ENCODE assay signal across 8 cellular contexts in the genomic region with DNA sequence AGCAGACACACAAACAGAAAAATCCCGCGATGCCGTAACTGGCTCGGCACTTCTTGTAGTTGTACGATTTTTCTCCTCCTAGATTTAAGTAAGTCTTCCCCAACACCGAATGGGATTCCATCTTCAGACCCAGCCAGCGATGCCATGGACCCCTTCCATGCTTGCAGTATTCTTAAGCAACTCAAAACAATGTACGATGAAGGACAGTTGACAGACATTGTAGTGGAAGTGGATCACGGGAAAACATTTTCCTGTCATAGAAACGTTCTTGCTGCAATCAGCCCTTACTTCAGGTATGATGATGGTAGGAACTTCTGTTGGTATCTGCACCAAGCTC. TPM values are rescaled to one million over a fixed set of nuclear protein-coding genes. Genes with fewer than 3 reads are reported as not detected.
DNase-seq lines count a peak whose midpoint lies in the region; ATAC-seq and TF ChIP-seq lines count a peak whose summit lies in the region.

No MANE protein-coding gene starts in this region.

- peaks cover 10% of the 10 kb centered on the region for H3K4me1 ChIP-seq in KMS-11 (ENCODE audit: low read depth, poor library complexity, severe bottlenecking)
- H3K4me1 ChIP-seq in naive thymus-derived CD4-positive, alpha-beta T cell (ENCODE audit: control insufficient read depth in 2 of 2, insufficient read depth in 2 of 2, low read length in 2 of 2), result peaks cover 7 to 19% of the 10 kb centered on the region in 2 donors

- CTCF ChIA-PET in naive thymus-derived CD4-positive, alpha-beta T cell (lab: Charles Lee), result interaction anchor here (2.4 kb wide), 1 partner anchor 28 kb away, joined by 14 read pairs; no protein-coding TSS in a partner anchor

- no peak for ATAC-seq in naive thymus-derived CD4-positive, alpha-beta T cell

- peaks cover 10 to 27% (median 22%) of the 10 kb centered on the region in 5 donors for H3K27me3 Mint-ChIP-seq in naive thymus-derived CD4-positive, alpha-beta T cell

- H3K27ac ChIP-seq in KMS-11, result no peak overlapping the region
- H3K27ac ChIP-seq in naive thymus-derived CD4-positive, alpha-beta T cell (ENCODE audit: low read depth, low read length), result peak overlapping the region; percentile 75

- H2AFZ ChIP-seq in KMS-11 (ENCODE audit: low read depth), result peak overlapping the region; percentile 52

- H4K20me1 ChIP-seq in KMS-11 (ENCODE audit: insufficient read depth), result no peaks in the 10 kb centered on the region

- peak overlapping the region; percentile 66 to 94 (median 88) for H3K27ac Mint-ChIP-seq in naive thymus-derived CD4-positive, alpha-beta T cell

- POLR2A ChIA-PET in naive thymus-derived CD4-positive, alpha-beta T cell (lab: Charles Lee), result interaction anchor here (1.1 to 1.9 kb wide), 5 partner anchors 9 to 656 kb away, joined by 3 to 12 read pairs (median 5); no protein-coding TSS in a partner anchor

- H3K4me1 Mint-ChIP-seq in naive thymus-derived CD4-positive, alpha-beta T cell, result peaks cover 4 to 44% (median 31%) of the 10 kb centered on the region in 7 donors

- H3K36me3 ChIP-seq in KMS-11 (ENCODE audit: insufficient read depth), result no peaks in the 10 kb centered on the region
- peaks cover 0 to 5% (median under 1%) of the 10 kb centered on the region in 3 experiments for H3K36me3 ChIP-seq in naive thymus-derived CD4-positive, alpha-beta T cell (ENCODE audit: control insufficient read depth in 2 of 3, insufficient read depth in 3 of 3, low read length in 3 of 3)

- DNase-seq in AG10803 (ENCODE audit: low read depth), result peak; percentile 1
- DNase-seq in cerebellar cortex (ENCODE audit: low spot score), result peak; percentile 39
- DNase-seq in naive thymus-derived CD4-positive, alpha-beta T cell, result no peak
- DNase-seq in NCI-H1105 (lab: John Stamatoyannopoulos, UW), result no peak
- no peak for DNase-seq in ureter (ENCODE audit: low spot score)
- no peak for DNase-seq in NCI-H2227 treated with DMSO at 0.1 percent for 48 hours (lab: John Stamatoyannopoulos, UW)
- no peak for DNase-seq in NCI-H2196 (lab: John Stamatoyannopoulos, UW; ENCODE audit: unreplicated experiment)

- H3K9ac ChIP-seq in KMS-11, result peak overlapping the region; percentile 4; the same call in 1 of the 2 replicates

- H3K4me3 ChIP-seq in AG10803 (ENCODE audit: low read length), result peak overlapping the region; percentile 75
- H3K4me3 ChIP-seq in KMS-11 (IDR thresholded peaks at IDR 0.05; ENCODE audit: insufficient read depth, low read depth, low read length), result no peak overlapping the region
- peak overlapping the region; percentile 69 for H3K4me3 ChIP-seq in naive thymus-derived CD4-positive, alpha-beta T cell (ENCODE audit: low read length)

- H3K27me3 ChIP-seq in KMS-11 (ENCODE audit: insufficient read depth, low read depth), result no peaks in the 10 kb centered on the region
- no peaks in the 10 kb centered on the region for H3K27me3 ChIP-seq in naive thymus-derived CD4-positive, alpha-beta T cell (ENCODE audit: control insufficient read depth in 2 of 2, insufficient read depth in 2 of 2, low read length in 2 of 2)

- no peaks in the 10 kb centered on the region for H3K9me3 Mint-ChIP-seq in naive thymus-derived CD4-positive, alpha-beta T cell

- peaks cover 7 to 18% (median 10%) of the 10 kb centered on the region in 5 donors for H3K36me3 Mint-ChIP-seq in naive thymus-derived CD4-positive, alpha-beta T cell

- peak overlapping the region; percentile 78 for H3K4me2 ChIP-seq in KMS-11

- H3K4me3 Mint-ChIP-seq in naive thymus-derived CD4-positive, alpha-beta T cell, result peak overlapping the region; percentile 85 to 99 (median 96)

- no peaks in the 10 kb centered on the region for H3K9me3 ChIP-seq in naive thymus-derived CD4-positive, alpha-beta T cell (ENCODE audit: control insufficient read depth in 2 of 3, low read length in 3 of 3)

- H3K79me2 ChIP-seq in KMS-11 (ENCODE audit: insufficient read depth, low read depth), result no peaks in the 10 kb centered on the region

- TF ChIP-seq CTCF in AG10803 (conservative IDR thresholded peaks at IDR 0.05; ENCODE audit: low read length), result no peak
- no peak for TF ChIP-seq CTCF in KMS-11 (conservative IDR thresholded peaks at IDR 0.05; ENCODE audit: low read depth, low read length)

- intact Hi-C loops in naive thymus-derived CD4-positive, alpha-beta T cell (cut with micrococcal nuclease), result loop anchor here (1.0 to 10.0 kb wide), 12 partner anchors 18 to 1058 kb away; partner anchors contain the start of genes LRIG1 (in 2 of the 2) and SUCLG2 (in 1 of the 2)

RNA-seq across cellular contexts. Expression of gene KBTBD8, which starts 0.8 kb away (rescaled TPM):
- 10 to 100 TPM in 1 of 5 experiments, 1 to 10 TPM in 4; 4.5 to 14.6 (median 9.5) TPM for total RNA-seq in naive thymus-derived CD4-positive, alpha-beta T cell
- polyA plus RNA-seq in naive thymus-derived CD4-positive, alpha-beta T cell, result 1 to 10 TPM; 1.2 to 1.5 TPM
- 4.3 TPM for total RNA-seq in ureter

Comparison
In these comparisons a context has a peak if more than half of its experiments do, and no peak if none do; other contexts are left out.
1. DNase-seq: peak in AG10803 (single experiment) and cerebellar cortex (single experiment); none in naive thymus-derived CD4-positive, alpha-beta T cell (0 of 9), NCI-H1105 (single experiment), ureter (single experiment), NCI-H2227 treated with DMSO at 0.1 percent for 48 hours (single experiment) and NCI-H2196 (single experiment).